In the genomic region with DNA sequence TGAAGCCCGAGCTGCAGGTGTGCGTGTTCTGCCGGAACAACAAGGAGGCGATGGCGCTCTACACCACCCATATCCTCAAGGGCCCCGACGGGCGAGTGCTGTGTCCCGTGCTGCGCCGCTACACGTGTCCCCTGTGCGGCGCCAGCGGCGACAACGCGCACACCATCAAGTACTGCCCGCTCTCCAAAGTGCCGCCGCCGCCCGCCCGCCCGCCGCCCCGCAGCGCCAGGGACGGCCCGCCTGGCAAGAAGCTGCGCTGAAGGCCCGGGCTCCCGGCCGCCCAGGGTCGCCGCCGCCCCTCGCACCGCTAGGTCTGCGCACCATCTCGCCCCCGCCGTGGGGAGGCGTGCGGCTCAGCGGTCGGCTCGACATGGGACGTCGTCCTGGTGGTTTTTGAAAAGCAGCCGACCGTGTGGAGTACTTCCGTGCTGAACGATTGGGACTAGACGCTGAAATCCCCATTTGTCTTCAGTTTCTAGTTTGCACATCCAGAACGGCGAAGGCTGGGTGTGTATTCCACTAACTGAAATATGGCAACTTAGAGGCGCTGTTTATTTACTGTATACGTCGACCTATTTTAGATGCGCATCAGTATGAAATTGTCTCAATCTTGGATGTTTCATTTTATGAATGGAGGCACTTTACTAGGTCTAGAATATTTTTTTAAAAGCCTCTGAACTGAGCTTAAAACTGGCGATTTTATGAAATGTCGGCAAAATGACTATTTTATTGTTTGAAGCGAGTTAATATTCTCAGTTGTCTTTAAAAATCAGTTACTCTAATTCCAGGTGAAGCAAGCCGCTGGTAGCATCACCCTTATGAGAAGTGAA, we compare ENCODE assay signal across 8 cellular contexts. TPM values are rescaled to one million over a fixed set of nuclear protein-coding genes. Genes with fewer than 3 reads are reported as not detected.
A peak's percentile ranks its signal among the peaks of the same experiment; 100 is the strongest.
DNase-seq lines count a peak whose midpoint lies in the region; ATAC-seq and TF ChIP-seq lines count a peak whose summit lies in the region.

No MANE protein-coding gene starts in this region.

- peak overlapping the region; percentile 65 for H3K27ac Mint-ChIP-seq in activated naive CD4-positive, alpha-beta T cell treated with anti-CD3 and anti-CD28 coated beads, Interleukin-2, amount 50 U/mL, for 24 hours

- H4K20me1 ChIP-seq in DOHH2 (ENCODE audit: control insufficient read depth, insufficient read depth, low read depth, low read length): peaks cover 6% of the 10 kb centered on the region; the same call in 1 of the 2 replicates

- H3F3A ChIP-seq in DOHH2 (ENCODE audit: control insufficient read depth, insufficient read depth): peaks cover 44% of the 10 kb centered on the region

- no peaks in the 10 kb centered on the region for H3K9me3 ChIP-seq in DOHH2 (ENCODE audit: control insufficient read depth, insufficient read depth, low read length)
- H3K9me3 ChIP-seq in right atrium auricular region: no peaks in the 10 kb centered on the region

- H3K9me3 Mint-ChIP-seq in activated naive CD4-positive, alpha-beta T cell treated with anti-CD3 and anti-CD28 coated beads, Interleukin-2, amount 50 U/mL, for 24 hours: no peaks in the 10 kb centered on the region

- H3K4me1 Mint-ChIP-seq in activated naive CD4-positive, alpha-beta T cell treated with anti-CD3 and anti-CD28 coated beads, Interleukin-2, amount 50 U/mL, for 24 hours: peaks cover 16% of the 10 kb centered on the region

- H3K36me3 ChIP-seq in DOHH2 (ENCODE audit: control insufficient read depth, low read length) (peaks cover 34% of the 10 kb centered on the region), right atrium auricular region (peaks cover 20% of the 10 kb centered on the region)

- H3K4me1 ChIP-seq in DOHH2 (ENCODE audit: control insufficient read depth, low read length) (peaks cover 48% of the 10 kb centered on the region), right atrium auricular region (peaks cover 0 to 37% of the 10 kb centered on the region in 2 donors)

- peak; percentile 41 for TF ChIP-seq CTCF in DOHH2 (IDR thresholded peaks at IDR 0.05; ENCODE audit: low read depth, low read length, poor library complexity, severe bottlenecking)
- no peak for TF ChIP-seq CTCF in GM20000 (IDR thresholded peaks at IDR 0.05; ENCODE audit: extremely low read depth, missing control alignments)
- no peak for TF ChIP-seq CTCF in right atrium auricular region (IDR thresholded peaks at IDR 0.05)

- peak overlapping the region; percentile 65 for H3K4me3 Mint-ChIP-seq in activated naive CD4-positive, alpha-beta T cell treated with anti-CD3 and anti-CD28 coated beads, Interleukin-2, amount 50 U/mL, for 24 hours

- peaks cover 16% of the 10 kb centered on the region for H3K79me2 ChIP-seq in DOHH2 (ENCODE audit: control insufficient read depth, low read length)

- no peaks in the 10 kb centered on the region for H3K27me3 Mint-ChIP-seq in activated naive CD4-positive, alpha-beta T cell treated with anti-CD3 and anti-CD28 coated beads, Interleukin-2, amount 50 U/mL, for 24 hours

- H3K4me3 ChIP-seq in DOHH2 (ENCODE audit: low read length): peak overlapping the region; percentile 70
- H3K4me3 ChIP-seq in right atrium auricular region: peak overlapping the region; percentile 27 to 61
- H3K4me3 ChIP-seq in skin epidermis: peak overlapping the region; percentile 13 to 62 (median 58)

- H3K9me2 ChIP-seq in DOHH2 (replicated peaks; ENCODE audit: control insufficient read depth, low read length): no peaks in the 10 kb centered on the region

- peak; percentile 85 for DNase-seq in GM20000 (ENCODE audit: low spot score)
- DNase-seq in SIG-M5 (lab: John Stamatoyannopoulos, UW): peak; percentile 3
- no peak for DNase-seq in right atrium auricular region (ENCODE audit: low spot score)
- no peak for DNase-seq in NK-92 (lab: John Stamatoyannopoulos, UW; ENCODE audit: unreplicated experiment)

- peak; percentile 57 for ATAC-seq in HG03571 (IDR thresholded peaks at IDR 0.05; ENCODE audit: unreplicated experiment)

- H3K36me3 Mint-ChIP-seq in activated naive CD4-positive, alpha-beta T cell treated with anti-CD3 and anti-CD28 coated beads, Interleukin-2, amount 50 U/mL, for 24 hours: peaks cover 9% of the 10 kb centered on the region

- H3K4me2 ChIP-seq in DOHH2 (ENCODE audit: low read length): peak overlapping the region; percentile 64

- peak overlapping the region; percentile 69 for H3K27ac ChIP-seq in DOHH2 (ENCODE audit: low read depth, low read length)
- H3K27ac ChIP-seq in right atrium auricular region: no peak overlapping the region
- H3K27ac ChIP-seq in skin epidermis: peak overlapping the region in 3 of 21 experiments; percentile 10 to 50 (median 45)

- H3K27me3 ChIP-seq in DOHH2 (ENCODE audit: control insufficient read depth, low read length) (peaks cover 3% of the 10 kb centered on the region), right atrium auricular region (no peaks in the 10 kb centered on the region)

RNA-seq across cellular contexts. Expression of a gene that starts 1.1 kb away (rescaled TPM):
- 1 to 10 TPM; 5.2 to 7.8 TPM for total RNA-seq in right atrium auricular region

RNA-seq across cellular contexts. Expression of a gene that starts 50.0 kb away (rescaled TPM):
- total RNA-seq in right atrium auricular region: 10 to 100 TPM; 69.8 to 76.9 TPM

Comparison
In these comparisons a context has a peak if more than half of its experiments do, and no peak if none do; other contexts are left out.
1. DNase-seq: peak in GM20000 (single experiment) and SIG-M5 (single experiment); none in right atrium auricular region (single experiment) and NK-92 (single experiment).
2. Peak in every context shown above with its lines, with median percentiles within 50 percentile points of each other: H3K4me3 ChIP-seq.